ENCODE assay signal across 8 cellular contexts in the genomic region with DNA sequence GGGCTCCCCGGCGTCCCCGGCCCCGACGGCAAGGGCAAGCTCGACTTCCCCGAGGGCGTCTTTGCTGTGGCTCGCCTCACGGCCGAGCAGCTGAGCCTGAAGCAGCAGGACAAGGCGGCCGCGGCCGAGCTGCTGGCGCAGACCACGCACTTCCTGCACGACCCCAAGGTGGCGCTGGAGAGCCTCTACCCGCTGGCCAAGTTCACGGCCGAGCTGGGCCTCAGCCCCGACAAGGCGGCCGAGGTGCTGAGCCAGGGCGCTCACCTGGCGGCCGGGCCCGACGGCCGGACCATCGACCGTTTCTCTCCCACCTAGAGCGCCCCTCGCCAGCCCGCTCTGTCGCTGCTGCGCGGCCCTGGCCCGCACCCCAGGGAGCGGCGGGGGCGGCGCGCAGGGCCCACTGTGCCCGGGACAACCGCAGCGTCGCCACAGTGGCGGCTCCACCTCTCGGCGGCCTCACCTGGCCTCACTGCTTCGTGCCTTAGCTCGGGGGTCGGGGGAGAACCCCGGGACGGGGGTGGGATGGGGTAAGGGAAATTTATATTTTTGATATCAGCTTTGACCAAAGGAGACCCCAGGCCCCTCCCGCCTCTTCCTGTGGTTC. TPM values are rescaled to one million over a fixed set of nuclear protein-coding genes. Genes with fewer than 3 reads are reported as not detected.
DNase-seq lines count a peak whose midpoint lies in the region; ATAC-seq and TF ChIP-seq lines count a peak whose summit lies in the region.

No MANE protein-coding gene starts in this region.

- H3K27me3 Mint-ChIP-seq in activated CD4-positive, alpha-beta memory T cell treated with anti-CD3 and anti-CD28 coated beads, Interleukin-2, amount 10 ng/mL, durations not matched to agents 7 days and 5 days = peaks cover 1% of the 10 kb centered on the region
- peaks cover 3 to 26% (median 8%) of the 10 kb centered on the region in 3 donors for H3K27me3 Mint-ChIP-seq in naive B cell

- peak overlapping the region; percentile 66 for H3K27ac ChIP-seq in HL-60 (replicated peaks)
- H3K27ac ChIP-seq in vagina = peak overlapping the region; percentile 95

- peaks cover 42% of the 10 kb centered on the region for H3K4me1 Mint-ChIP-seq in activated CD4-positive, alpha-beta memory T cell treated with anti-CD3 and anti-CD28 coated beads, Interleukin-2, amount 10 ng/mL, durations not matched to agents 7 days and 5 days
- H3K4me1 Mint-ChIP-seq in naive B cell = peaks cover 24 to 31% (median 25%) of the 10 kb centered on the region in 3 donors

- ATAC-seq in naive B cell (ENCODE audit: low read depth in 2 of 2) (peak; percentile 33 to 34), GM21723 (IDR thresholded peaks at IDR 0.05; ENCODE audit: unreplicated experiment) (no peak)

- DNase-seq in AG08396 (ENCODE audit: low spot score) = peak; percentile 70
- peak in 1 of 2 experiments; percentile 69 for DNase-seq in HL-60 (ENCODE audit: low read depth in 1 of 2, low spot score in 1 of 2)
- DNase-seq in activated CD4-positive, alpha-beta memory T cell treated with anti-CD3 and anti-CD28 coated beads, Interleukin-2, amount 10 ng/mL, durations not matched to agents 7 days and 5 days = peak; percentile 77
- no peak for DNase-seq in epithelial cell of proximal tubule (ENCODE audit: low read depth)
- peak; percentile 63 for DNase-seq in naive B cell
- DNase-seq in vagina (ENCODE audit: extremely low spot score in 2 of 2) = no peak
- no peak for DNase-seq in NCI-H82 (lab: John Stamatoyannopoulos, UW)

- TF ChIP-seq CTCF in HL-60 (IDR thresholded peaks at IDR 0.05; ENCODE audit: insufficient read depth, low read length) (peak; percentile 18), epithelial cell of proximal tubule (conservative IDR thresholded peaks at IDR 0.05; ENCODE audit: low read depth, low read length) (peak; percentile 58), vagina (IDR thresholded peaks at IDR 0.05) (peak in 2 of 3 experiments; percentile 72 to 87)

- peaks cover 0 to 11% of the 10 kb centered on the region in 2 donors for H3K36me3 ChIP-seq in vagina

- H3K9me3 ChIP-seq in vagina = no peaks in the 10 kb centered on the region

- H3K4me3 Mint-ChIP-seq in activated CD4-positive, alpha-beta memory T cell treated with anti-CD3 and anti-CD28 coated beads, Interleukin-2, amount 10 ng/mL, durations not matched to agents 7 days and 5 days = peak overlapping the region; percentile 44
- peak overlapping the region in 7 of 8 donors; percentile 47 to 86 (median 82) for H3K4me3 Mint-ChIP-seq in naive B cell

- H3K27me3 ChIP-seq in HL-60 (ENCODE audit: insufficient read depth, poor library complexity, severe bottlenecking) (peaks cover 9% of the 10 kb centered on the region), vagina (peaks cover 6% of the 10 kb centered on the region)

- H3K4me3 ChIP-seq in HL-60 (replicated peaks; ENCODE audit: insufficient read depth, low read length) = peak overlapping the region; percentile 25
- no peak overlapping the region for H3K4me3 ChIP-seq in epithelial cell of proximal tubule (ENCODE audit: low read depth, low read length)
- peak overlapping the region; percentile 66 to 70 for H3K4me3 ChIP-seq in vagina

- no peak for TF ChIP-seq POLR2A in vagina (IDR thresholded peaks at IDR 0.05)

- CTCF ChIA-PET in activated CD4-positive, alpha-beta memory T cell treated with anti-CD3 and anti-CD28 coated beads, Interleukin-2, amount 10 ng/mL, durations not matched to agents 7 days and 5 days (lab: Charles Lee) = interaction anchor here (0.9 to 7.9 kb wide), 22 partner anchors 12 to 290 kb away, joined by 3 to 210 read pairs (median 4); a partner anchor contains a TSS

- peak overlapping the region; percentile 47 for H3K27ac Mint-ChIP-seq in activated CD4-positive, alpha-beta memory T cell treated with anti-CD3 and anti-CD28 coated beads, Interleukin-2, amount 10 ng/mL, durations not matched to agents 7 days and 5 days
- peak overlapping the region in 2 of 6 donors; percentile 42 to 43 for H3K27ac Mint-ChIP-seq in naive B cell

- peaks cover 44% of the 10 kb centered on the region for H3K36me3 Mint-ChIP-seq in activated CD4-positive, alpha-beta memory T cell treated with anti-CD3 and anti-CD28 coated beads, Interleukin-2, amount 10 ng/mL, durations not matched to agents 7 days and 5 days (ENCODE audit: low read depth)
- peaks cover 6 to 7% of the 10 kb centered on the region in 2 donors for H3K36me3 Mint-ChIP-seq in naive B cell

- intact Hi-C loops in vagina (cut with DNase I) = loop anchor here (5.0 to 10.0 kb wide), 3 partner anchors 119 to 336 kb away; no protein-coding TSS in a partner anchor

- no peaks in the 10 kb centered on the region for H3K9me3 Mint-ChIP-seq in activated CD4-positive, alpha-beta memory T cell treated with anti-CD3 and anti-CD28 coated beads, Interleukin-2, amount 10 ng/mL, durations not matched to agents 7 days and 5 days
- H3K9me3 Mint-ChIP-seq in naive B cell = no peaks in the 10 kb centered on the region

- POLR2A ChIA-PET in activated CD4-positive, alpha-beta memory T cell treated with anti-CD3 and anti-CD28 coated beads, Interleukin-2, amount 10 ng/mL, durations not matched to agents 7 days and 5 days (lab: Charles Lee) = interaction anchor here (0.7 to 5.9 kb wide), 10 partner anchors 12 to 225 kb away, joined by 3 to 94 read pairs (median 4); no protein-coding TSS in a partner anchor

- peaks cover 59% of the 10 kb centered on the region for H3K4me1 ChIP-seq in vagina

RNA-seq across cellular contexts. Expression of a gene that starts 3.7 kb away (rescaled TPM):
- 10 to 100 TPM; 38.3 to 39.8 TPM for total RNA-seq in activated CD4-positive, alpha-beta memory T cell treated with anti-CD3 and anti-CD28 coated beads, Interleukin-2, amount 10 ng/mL, durations not matched to agents 7 days and 5 days
- total RNA-seq in epithelial cell of proximal tubule (2.7 and 4.1 TPM in 2 replicates), vagina (33.1 TPM)
- polyA plus RNA-seq in naive B cell (ENCODE audit: low read depth in 6 of 6) = under 1 TPM in 3 of 6 donors, not detected in 3; 0.08 to 0.35 (median 0.23) TPM

RNA-seq across cellular contexts. Expression of a gene that starts 16.8 kb away (rescaled TPM):
- 10 to 100 TPM; 43.2 to 45.4 TPM for total RNA-seq in activated CD4-positive, alpha-beta memory T cell treated with anti-CD3 and anti-CD28 coated beads, Interleukin-2, amount 10 ng/mL, durations not matched to agents 7 days and 5 days
- 55.4 and 60.9 TPM in 2 replicates for total RNA-seq in epithelial cell of proximal tubule
- polyA plus RNA-seq in naive B cell (ENCODE audit: low read depth in 6 of 6) = 10 to 100 TPM; 43.0 to 66.7 (median 58.3) TPM
- total RNA-seq in vagina = 24.3 TPM

RNA-seq across cellular contexts. Expression of a gene that starts 28.7 kb away (rescaled TPM):
- total RNA-seq in activated CD4-positive, alpha-beta memory T cell treated with anti-CD3 and anti-CD28 coated beads, Interleukin-2, amount 10 ng/mL, durations not matched to agents 7 days and 5 days = 10 to 100 TPM; 28.4 to 28.8 TPM
- total RNA-seq in epithelial cell of proximal tubule (30.8 and 33.1 TPM in 2 replicates), vagina (43.0 TPM)
- polyA plus RNA-seq in naive B cell (ENCODE audit: low read depth in 6 of 6) = 10 to 100 TPM; 22.7 to 37.7 (median 29.7) TPM

RNA-seq across cellular contexts. Expression of a gene that starts 33.5 kb away (rescaled TPM):
- under 1 TPM; 0.33 to 0.35 TPM for total RNA-seq in activated CD4-positive, alpha-beta memory T cell treated with anti-CD3 and anti-CD28 coated beads, Interleukin-2, amount 10 ng/mL, durations not matched to agents 7 days and 5 days
- not detected in 2 replicates for total RNA-seq in epithelial cell of proximal tubule
- polyA plus RNA-seq in naive B cell (ENCODE audit: low read depth in 6 of 6) = not detected
- 3.7 TPM for total RNA-seq in vagina

Comparison
In these comparisons a context has a peak if more than half of its experiments do, and no peak if none do; other contexts are left out.
1. DNase-seq: peak in AG08396 (single experiment), activated CD4-positive, alpha-beta memory T cell treated with anti-CD3 and anti-CD28 coated beads, Interleukin-2, amount 10 ng/mL, durations not matched to agents 7 days and 5 days (single experiment) and naive B cell (single experiment); none in epithelial cell of proximal tubule (single experiment), vagina (0 of 2) and NCI-H82 (single experiment).
2. CTCF ChIP-seq: peak in every context shown above with its lines; median percentile 80 in vagina; 58 in epithelial cell of proximal tubule; 18 in HL-60.